In the genomic region with DNA sequence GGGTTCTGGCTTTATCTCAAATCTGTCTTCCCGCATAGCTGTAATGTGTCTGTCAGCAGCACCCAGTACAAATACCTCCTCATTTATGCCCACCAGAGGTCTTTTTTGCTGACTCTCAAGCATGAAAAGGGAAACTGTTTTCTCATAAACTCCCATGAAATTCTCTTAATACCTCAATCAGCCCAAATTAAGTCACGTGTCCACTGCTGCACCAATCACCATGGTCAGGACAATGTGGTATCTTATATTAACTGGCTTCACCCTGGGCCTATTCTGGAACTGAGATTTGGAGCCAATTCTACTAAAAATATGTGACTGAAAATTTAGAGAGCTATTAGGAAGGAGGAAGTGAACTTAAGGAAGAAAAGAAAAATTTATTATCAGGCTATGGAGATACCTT, we compare ENCODE assay signal across 11 cellular contexts. TPM values are rescaled to one million over a fixed set of nuclear protein-coding genes. Genes with fewer than 3 reads are reported as not detected.
"Had no signal": no experiment of that assay in that cellular context is flagged by ENCODE, and none has a peak within 500 bp of the region (broad histone marks: within the 10 kb centered on the region; RNA-seq: fewer than 3 reads in every experiment).

No MANE protein-coding gene starts in this region.

- H3K9me3 Mint-ChIP-seq: HFFc6 had no signal

- H3K4me3 Mint-ChIP-seq: HFFc6 had no signal

- FAIRE-seq: HepG2 had no signal

- H3K9ac ChIP-seq: KMS-11 had no signal

- ATAC-seq: HCT116, HepG2 had no signal

- H3K9me3 ChIP-seq: HAP-1 had no signal

- H3K4me3 ChIP-seq: HAP-1 had no signal

- H3K4me1 ChIP-seq: HAP-1 had no signal

- H3K27ac Mint-ChIP-seq: HFFc6 had no signal

- H3K27ac ChIP-seq: KMS-11 had no signal

- H3K4me2 ChIP-seq: KMS-11 had no signal

- DNase-seq: GOT3, H7, HFFc6, IMR-90, KBM-7 had no signal

- H3K36me3 ChIP-seq: HAP-1 had no signal

RNA-seq across cellular contexts. Expression of a gene that starts 58.4 kb away (rescaled TPM):
- total RNA-seq: H4, H7, HepG2, HFFc6, HT1080, IMR-90 had no signal
- polyA plus RNA-seq: HepG2, IMR-90 had no signal
